Comparison of ENCODE assay signal across 8 cellular contexts in the genomic region with DNA sequence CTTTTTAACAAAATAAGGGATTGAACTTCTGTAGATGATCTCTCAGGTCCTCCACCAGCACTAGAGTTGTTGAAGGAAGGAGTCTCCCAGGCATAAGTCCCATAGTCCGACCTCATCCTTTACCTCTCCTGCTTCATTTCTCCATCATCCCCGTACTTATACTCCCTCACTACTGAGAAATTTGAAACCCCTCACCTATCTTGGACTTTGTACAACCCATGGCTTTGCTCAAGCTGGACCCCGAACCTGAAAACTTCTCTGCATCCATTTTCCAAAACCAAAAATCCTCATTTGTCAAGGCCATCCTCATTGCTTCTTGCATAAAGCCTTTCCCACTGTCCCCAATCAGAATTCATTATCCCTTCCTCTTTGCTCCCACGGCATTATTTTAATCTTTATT. TPM values are rescaled to one million over a fixed set of nuclear protein-coding genes. Genes with fewer than 3 reads are reported as not detected.
A peak's percentile ranks its signal among the peaks of the same experiment; 100 is the strongest.
DNase-seq lines count a peak whose midpoint lies in the region; ATAC-seq and TF ChIP-seq lines count a peak whose summit lies in the region.

No MANE protein-coding gene starts in this region.

- no peak for DNase-seq in CD8-positive, alpha-beta T cell
- DNase-seq in endothelial cell (ENCODE audit: low spot score) (no peak), ovary (no peak), occipital lobe (lab: John Stamatoyannopoulos, UW) (no peak), NCI-H2171 (lab: John Stamatoyannopoulos, UW) (no peak), NK-92 (lab: John Stamatoyannopoulos, UW; ENCODE audit: unreplicated experiment) (no peak)

- no peak for ATAC-seq in CD8-positive, alpha-beta T cell
- no peak for ATAC-seq in GM21528 (IDR thresholded peaks at IDR 0.05; ENCODE audit: low FRiP score, unreplicated experiment)

- TF ChIP-seq EP300 in ovary (IDR thresholded peaks at IDR 0.05) = no peak

- H3K27ac ChIP-seq in CD8-positive, alpha-beta T cell (ENCODE audit: low read depth, low read length) = peak overlapping the region; percentile 69
- no peak overlapping the region for H3K27ac ChIP-seq in OCI-LY3 (ENCODE audit: low read length)
- H3K27ac ChIP-seq in ovary = peak overlapping the region in 1 of 2 donors; percentile 93

- 59 to 66% (median 65%) methylated on average over 4 of the region's 4 CpGs for WGBS in ovary, 3 donors

- no peak for TF ChIP-seq POLR2A in ovary (IDR thresholded peaks at IDR 0.05)

- H3K79me2 ChIP-seq in OCI-LY3 (ENCODE audit: low read length) = no peaks in the 10 kb centered on the region

- H3K4me2 ChIP-seq in OCI-LY3 (ENCODE audit: low read length) = peak overlapping the region; percentile 53

- peak overlapping the region; percentile 93 for H3K4me3 Mint-ChIP-seq in CD8-positive, alpha-beta T cell
- peak overlapping the region; percentile 92 for H3K4me3 Mint-ChIP-seq in endothelial cell (ENCODE audit: unreplicated experiment)

- CTCF ChIA-PET in CD8-positive, alpha-beta T cell (lab: Charles Lee) = interaction anchor here (0.9 to 10.6 kb wide), 3 partner anchors 52 to 132 kb away, joined by 4 to 228 read pairs (median 92); a partner anchor contains a TSS

- H3K9me3 Mint-ChIP-seq in CD8-positive, alpha-beta T cell = no peaks in the 10 kb centered on the region
- no peaks in the 10 kb centered on the region for H3K9me3 Mint-ChIP-seq in endothelial cell (ENCODE audit: unreplicated experiment)

- H3K9me3 ChIP-seq in CD8-positive, alpha-beta T cell (ENCODE audit: low read length) = no peaks in the 10 kb centered on the region
- no peaks in the 10 kb centered on the region for H3K9me3 ChIP-seq in OCI-LY3 (ENCODE audit: insufficient read depth, low read length)
- no peaks in the 10 kb centered on the region for H3K9me3 ChIP-seq in ovary

- H3K9ac ChIP-seq in OCI-LY3 (ENCODE audit: low read length) = peak overlapping the region; percentile 73

- H2AFZ ChIP-seq in OCI-LY3 (ENCODE audit: low read depth, low read length) = no peak overlapping the region

- H3K4me1 Mint-ChIP-seq in CD8-positive, alpha-beta T cell (ENCODE audit: low read depth) = peaks cover 16% of the 10 kb centered on the region
- peaks cover 6% of the 10 kb centered on the region for H3K4me1 Mint-ChIP-seq in endothelial cell (ENCODE audit: unreplicated experiment)

- peak overlapping the region; percentile 77 for H3K4me3 ChIP-seq in CD8-positive, alpha-beta T cell (ENCODE audit: low read depth, low read length)
- H3K4me3 ChIP-seq in OCI-LY3 (ENCODE audit: low read length) (peak overlapping the region; percentile 84), ovary (peak overlapping the region; percentile 66)

- H3K27ac Mint-ChIP-seq in CD8-positive, alpha-beta T cell = peak overlapping the region; percentile 95
- H3K27ac Mint-ChIP-seq in endothelial cell (ENCODE audit: unreplicated experiment) = no peak overlapping the region

- H3K36me3 ChIP-seq in CD8-positive, alpha-beta T cell (ENCODE audit: insufficient read depth, low read length) = peaks cover 5% of the 10 kb centered on the region
- no peaks in the 10 kb centered on the region for H3K36me3 ChIP-seq in OCI-LY3 (replicated peaks; ENCODE audit: low read depth, low read length)
- H3K36me3 ChIP-seq in ovary = no peaks in the 10 kb centered on the region

- H3K36me3 Mint-ChIP-seq in CD8-positive, alpha-beta T cell = peaks cover 25% of the 10 kb centered on the region
- peaks cover 3% of the 10 kb centered on the region for H3K36me3 Mint-ChIP-seq in endothelial cell (ENCODE audit: low read depth, unreplicated experiment)

- H4K20me1 ChIP-seq in OCI-LY3 (ENCODE audit: insufficient read depth, low read length) = no peaks in the 10 kb centered on the region

- POLR2A ChIA-PET in CD8-positive, alpha-beta T cell (lab: Charles Lee) = interaction anchor here (2.6 kb wide), 1 partner anchor 16 kb away, joined by 22 read pairs; a partner anchor contains a TSS

- TF ChIP-seq CTCF in CD8-positive, alpha-beta T cell (IDR thresholded peaks at IDR 0.05) = no peak
- TF ChIP-seq CTCF in OCI-LY3 (IDR thresholded peaks at IDR 0.05; ENCODE audit: low read depth, low read length) = no peak
- TF ChIP-seq CTCF in endothelial cell (IDR thresholded peaks at IDR 0.05; ENCODE audit: unreplicated experiment) = no peak
- TF ChIP-seq CTCF in ovary (IDR thresholded peaks at IDR 0.05) = no peak

- no peaks in the 10 kb centered on the region for H3K27me3 ChIP-seq in CD8-positive, alpha-beta T cell (ENCODE audit: insufficient read depth, low read length)
- H3K27me3 ChIP-seq in OCI-LY3 (ENCODE audit: low read depth, low read length) (no peaks in the 10 kb centered on the region), ovary (no peaks in the 10 kb centered on the region)

- intact Hi-C loops in CD8-positive, alpha-beta T cell (cut with DNase I, micrococcal nuclease) = loop anchor here (2.0 to 5.0 kb wide), 4 partner anchors 58 to 269 kb away; a partner anchor contains a TSS
- intact Hi-C loops in ovary (cut with DNase I) = loop anchor here in 3 of 4 donors (2.0 to 10.0 kb wide), 6 partner anchors 16 to 374 kb away; a partner anchor contains a TSS

- H3K27me3 Mint-ChIP-seq in CD8-positive, alpha-beta T cell (ENCODE audit: low read depth) = no peaks in the 10 kb centered on the region
- peaks cover 3% of the 10 kb centered on the region for H3K27me3 Mint-ChIP-seq in endothelial cell (ENCODE audit: unreplicated experiment)

- peaks cover 11% of the 10 kb centered on the region for H3K4me1 ChIP-seq in CD8-positive, alpha-beta T cell (ENCODE audit: insufficient read depth, low read length)
- H3K4me1 ChIP-seq in OCI-LY3 (ENCODE audit: low read length) = peaks cover 4% of the 10 kb centered on the region; the same call in 1 of the 2 replicates
- H3K4me1 ChIP-seq in ovary (ENCODE audit: insufficient read depth) = peaks cover 5% of the 10 kb centered on the region

RNA-seq across cellular contexts. Expression of a gene that starts 0.5 kb away (rescaled TPM):
- total RNA-seq in CD8-positive, alpha-beta T cell = 1 to 10 TPM; 7.2 to 8.1 TPM
- total RNA-seq in endothelial cell (ENCODE audit: unreplicated experiment) = 11.1 TPM
- 10 to 100 TPM; 14.7 to 19.1 (median 17.1) TPM for total RNA-seq in ovary
- polyA plus RNA-seq in ovary = 10 to 100 TPM; 10.8 to 23.1 TPM
- 9.2 TPM for total RNA-seq in occipital lobe

RNA-seq across cellular contexts. Expression of a gene that starts 8.7 kb away (rescaled TPM):
- under 1 TPM; 0.73 to 0.94 TPM for total RNA-seq in CD8-positive, alpha-beta T cell
- 1.7 TPM for total RNA-seq in endothelial cell (ENCODE audit: unreplicated experiment)
- 1 to 10 TPM in 6 of 7 donors, under 1 TPM in 1; 0.84 to 4.5 (median 1.7) TPM for total RNA-seq in ovary
- 1 to 10 TPM in 1 of 2 donors, under 1 TPM in 1; 0.81 to 1.1 TPM for polyA plus RNA-seq in ovary
- total RNA-seq in occipital lobe = 0.31 TPM

RNA-seq across cellular contexts. Expression of a gene that starts 15.6 kb away (rescaled TPM):
- 10 to 100 TPM; 41.0 to 46.0 TPM for total RNA-seq in CD8-positive, alpha-beta T cell
- total RNA-seq in endothelial cell (ENCODE audit: unreplicated experiment) (47.1 TPM), ovary (10 to 100 TPM; 29.7 to 68.2 (median 62.8) TPM), occipital lobe (39.3 TPM)
- 10 to 100 TPM; 27.1 to 46.7 TPM for polyA plus RNA-seq in ovary

RNA-seq across cellular contexts. Expression of a gene that starts 17.0 kb away (rescaled TPM):
- total RNA-seq in CD8-positive, alpha-beta T cell = 10 to 100 TPM; 76.7 to 79.0 TPM
- total RNA-seq in endothelial cell (ENCODE audit: unreplicated experiment) (90.6 TPM), ovary (100 to 1,000 TPM in 3 of 7 donors, 10 to 100 TPM in 4; 40.9 to 106 (median 95.6) TPM), occipital lobe (73.8 TPM)
- 100 to 1,000 TPM in 1 of 2 donors, 10 to 100 TPM in 1; 74.4 to 110 TPM for polyA plus RNA-seq in ovary

RNA-seq across cellular contexts. Expression of a gene that starts 45.5 kb away (rescaled TPM):
- total RNA-seq in CD8-positive, alpha-beta T cell = 10 to 100 TPM; 74.3 to 78.7 TPM
- total RNA-seq in endothelial cell (ENCODE audit: unreplicated experiment) (39.7 TPM), ovary (10 to 100 TPM; 22.4 to 45.6 (median 33.9) TPM), occipital lobe (14.5 TPM)
- polyA plus RNA-seq in ovary = 10 to 100 TPM; 14.3 to 31.1 TPM
